ENCODE assay signal across 20 cellular contexts in the genomic region with DNA sequence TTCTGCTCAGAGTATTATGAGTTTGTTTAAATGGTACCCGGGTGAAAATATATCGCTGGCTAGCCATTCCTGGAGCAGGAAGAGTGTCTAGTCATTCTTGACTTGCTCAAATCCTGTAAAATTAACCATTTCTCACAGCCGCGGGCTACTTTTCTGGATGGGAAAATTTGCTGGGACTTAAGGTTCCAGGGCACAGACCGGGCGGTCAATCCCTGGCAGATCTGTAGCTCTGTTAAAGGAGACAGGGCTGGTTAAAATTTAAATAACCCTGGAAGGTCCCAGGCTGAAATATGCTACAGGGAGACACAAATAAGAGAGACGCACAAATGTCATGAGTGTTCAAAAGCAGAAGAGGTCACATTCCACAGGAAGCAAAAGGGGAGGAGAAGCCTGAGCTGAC.
"Had no signal": no experiment of that assay in that cellular context is flagged by ENCODE, and none has a peak within 500 bp of the region (broad histone marks: within the 10 kb centered on the region; RNA-seq: fewer than 3 reads in every experiment).

No MANE protein-coding gene starts in this region.

- H3K27me3 Mint-ChIP-seq: dendritic cell treated with granulocyte-macrophage colony-stimulating factor and Interleukin-4, amounts not matched to agents 40 ng/mL and 50 ng/mL, for 4 days had no signal

- DNase-seq: colonic mucosa; cortex of kidney; dermis blood vessel endothelial cell; dorsolateral prefrontal cortex; effector CD8-positive, alpha-beta T cell; effector memory CD4-positive, alpha-beta T cell; effector memory CD8-positive, alpha-beta T cell; endodermal cell; erythroblast; esophagus squamous epithelium; foreskin fibroblast; foreskin keratinocyte; foreskin melanocyte; gastrocnemius medialis; head of caudate nucleus; heart left ventricle; heart right ventricle had no signal

- H3K9me3 Mint-ChIP-seq: dendritic cell treated with granulocyte-macrophage colony-stimulating factor and Interleukin-4, amounts not matched to agents 40 ng/mL and 50 ng/mL, for 4 days; endodermal cell had no signal

- H3K4me1 Mint-ChIP-seq: endodermal cell had no signal

- ATAC-seq: effector memory CD8-positive, alpha-beta T cell; esophagus mucosa; foreskin keratinocyte; gastrocnemius medialis; gastroesophageal sphincter; heart left ventricle; heart right ventricle had no signal

- H3K27ac Mint-ChIP-seq: dendritic cell treated with granulocyte-macrophage colony-stimulating factor and Interleukin-4, amounts not matched to agents 40 ng/mL and 50 ng/mL, for 4 days; effector memory CD8-positive, alpha-beta T cell; endodermal cell had no signal

- H3K4me3 Mint-ChIP-seq: dendritic cell treated with granulocyte-macrophage colony-stimulating factor and Interleukin-4, amounts not matched to agents 40 ng/mL and 50 ng/mL, for 4 days; effector memory CD8-positive, alpha-beta T cell; endodermal cell had no signal
